ENCODE assay signal across 1 cellular context in the genomic region with DNA sequence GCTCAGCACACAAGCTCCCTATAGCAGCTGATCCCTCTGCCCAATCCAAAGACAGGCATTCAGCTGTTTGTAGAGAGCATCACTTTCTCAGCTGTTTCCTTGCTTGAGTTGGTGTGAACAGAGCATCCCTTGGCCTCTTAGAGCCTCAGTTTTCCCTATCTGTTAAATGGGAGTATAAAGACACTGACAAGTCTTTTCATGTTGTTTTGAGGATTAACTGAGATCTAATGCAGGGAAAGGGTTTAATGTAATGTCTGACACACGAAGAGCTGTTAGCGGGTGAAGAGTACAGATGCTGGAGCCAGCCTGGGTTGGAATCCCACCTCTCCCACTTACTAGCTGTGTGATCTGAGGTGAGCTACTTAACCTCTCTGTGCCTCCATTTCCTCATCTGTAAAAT.
TF ChIP-seq lines count a peak whose summit lies in the region.

No MANE protein-coding gene starts in this region.

TF ChIP-seq in K562, 482 proteins besides CTCF, POLR2A, EP300 and RAD21 (continued from another document):
- TF ChIP-seq, protein P1, sequence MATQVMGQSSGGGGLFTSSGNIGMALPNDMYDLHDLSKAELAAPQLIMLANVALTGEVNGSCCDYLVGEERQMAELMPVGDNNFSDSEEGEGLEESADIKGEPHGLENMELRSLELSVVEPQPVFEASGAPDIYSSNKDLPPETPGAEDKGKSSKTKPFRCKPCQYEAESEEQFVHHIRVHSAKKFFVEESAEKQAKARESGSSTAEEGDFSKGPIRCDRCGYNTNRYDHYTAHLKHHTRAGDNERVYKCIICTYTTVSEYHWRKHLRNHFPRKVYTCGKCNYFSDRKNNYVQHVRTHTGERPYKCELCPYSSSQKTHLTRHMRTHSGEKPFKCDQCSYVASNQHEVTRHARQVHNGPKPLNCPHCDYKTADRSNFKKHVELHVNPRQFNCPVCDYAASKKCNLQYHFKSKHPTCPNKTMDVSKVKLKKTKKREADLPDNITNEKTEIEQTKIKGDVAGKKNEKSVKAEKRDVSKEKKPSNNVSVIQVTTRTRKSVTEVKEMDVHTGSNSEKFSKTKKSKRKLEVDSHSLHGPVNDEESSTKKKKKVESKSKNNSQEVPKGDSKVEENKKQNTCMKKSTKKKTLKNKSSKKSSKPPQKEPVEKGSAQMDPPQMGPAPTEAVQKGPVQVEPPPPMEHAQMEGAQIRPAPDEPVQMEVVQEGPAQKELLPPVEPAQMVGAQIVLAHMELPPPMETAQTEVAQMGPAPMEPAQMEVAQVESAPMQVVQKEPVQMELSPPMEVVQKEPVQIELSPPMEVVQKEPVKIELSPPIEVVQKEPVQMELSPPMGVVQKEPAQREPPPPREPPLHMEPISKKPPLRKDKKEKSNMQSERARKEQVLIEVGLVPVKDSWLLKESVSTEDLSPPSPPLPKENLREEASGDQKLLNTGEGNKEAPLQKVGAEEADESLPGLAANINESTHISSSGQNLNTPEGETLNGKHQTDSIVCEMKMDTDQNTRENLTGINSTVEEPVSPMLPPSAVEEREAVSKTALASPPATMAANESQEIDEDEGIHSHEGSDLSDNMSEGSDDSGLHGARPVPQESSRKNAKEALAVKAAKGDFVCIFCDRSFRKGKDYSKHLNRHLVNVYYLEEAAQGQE (CRISPR knock-in tag; IDR thresholded peaks at IDR 0.05; ENCODE audit: low read depth): no peak
- TF ChIP-seq BCOR (IDR thresholded peaks at IDR 0.05) (peak; percentile 58; the same call in 1 of the 2 replicates), ZNF239 (CRISPR knock-in tag; IDR thresholded peaks at IDR 0.05) (peak; percentile 98), ADNP (tag; IDR thresholded peaks at IDR 0.05) (peak; percentile 73; the same call in 1 of the 2 replicates), ZC3H8 (IDR thresholded peaks at IDR 0.05) (no peak)
- TF ChIP-seq, protein P2, sequence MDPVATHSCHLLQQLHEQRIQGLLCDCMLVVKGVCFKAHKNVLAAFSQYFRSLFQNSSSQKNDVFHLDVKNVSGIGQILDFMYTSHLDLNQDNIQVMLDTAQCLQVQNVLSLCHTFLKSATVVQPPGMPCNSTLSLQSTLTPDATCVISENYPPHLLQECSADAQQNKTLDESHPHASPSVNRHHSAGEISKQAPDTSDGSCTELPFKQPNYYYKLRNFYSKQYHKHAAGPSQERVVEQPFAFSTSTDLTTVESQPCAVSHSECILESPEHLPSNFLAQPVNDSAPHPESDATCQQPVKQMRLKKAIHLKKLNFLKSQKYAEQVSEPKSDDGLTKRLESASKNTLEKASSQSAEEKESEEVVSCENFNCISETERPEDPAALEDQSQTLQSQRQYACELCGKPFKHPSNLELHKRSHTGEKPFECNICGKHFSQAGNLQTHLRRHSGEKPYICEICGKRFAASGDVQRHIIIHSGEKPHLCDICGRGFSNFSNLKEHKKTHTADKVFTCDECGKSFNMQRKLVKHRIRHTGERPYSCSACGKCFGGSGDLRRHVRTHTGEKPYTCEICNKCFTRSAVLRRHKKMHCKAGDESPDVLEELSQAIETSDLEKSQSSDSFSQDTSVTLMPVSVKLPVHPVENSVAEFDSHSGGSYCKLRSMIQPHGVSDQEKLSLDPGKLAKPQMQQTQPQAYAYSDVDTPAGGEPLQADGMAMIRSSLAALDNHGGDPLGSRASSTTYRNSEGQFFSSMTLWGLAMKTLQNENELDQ (CRISPR knock-in tag; IDR thresholded peaks at IDR 0.05; ENCODE audit: borderline replicate concordance): no peak
